In genomic region chr3:88149516-88150362, GRCh38 we compare ENCODE assay signal across 8 cellular contexts. TPM values are rescaled to one million over a fixed set of nuclear protein-coding genes. Genes with fewer than 3 reads are reported as not detected.
A peak's percentile ranks its signal among the peaks of the same experiment; 100 is the strongest.
DNase-seq lines count a peak whose midpoint lies in the region; ATAC-seq, FAIRE-seq and TF ChIP-seq lines count a peak whose summit lies in the region.

Gene C3orf38, plus strand, starts transcription at chr3:88149959. Its CDS starts 94 bp downstream, at chr3:88150053.

- TF ChIP-seq CTCF in AG10803 (conservative IDR thresholded peaks at IDR 0.05; ENCODE audit: low read length) (no peak), keratinocyte (optimal IDR thresholded peaks at IDR 0.05 in 1 of 3, IDR thresholded peaks at IDR 0.05 in 1 of 3, conservative IDR thresholded peaks at IDR 0.05 in 1 of 3; ENCODE audit: extremely low read depth in 1 of 3, insufficient read depth in 2 of 3, low read length in 3 of 3) (no peak)

- DNase-seq in AG10803 (ENCODE audit: low read depth) = peak; percentile 92
- DNase-seq in NCI-H345 treated with DMSO at 0.1 percent for 48 hours (lab: John Stamatoyannopoulos, UW; ENCODE audit: unreplicated experiment) = peak; percentile 72
- peak; percentile 95 for DNase-seq in cerebellar cortex (ENCODE audit: low spot score)
- no peak for DNase-seq in keratinocyte (ENCODE audit: low read depth, low spot score)
- peak; percentile 66 to 75 (median 68) for DNase-seq in stimulated activated CD4-positive, alpha-beta T cell treated with anti-CD3 and anti-CD28 coated beads, Interleukin-12 subunit alpha, Interleukin-12 subunit beta, amount 100 ng/mL, for 48 hours (ENCODE audit: low read depth in 2 of 3, low spot score in 1 of 3)

- H3K4me2 ChIP-seq in keratinocyte (ENCODE audit: control insufficient read depth, extremely low read depth, insufficient read depth, low read depth, low read length) = peak within 1 kb of the TSS; percentile 86

- H3K27me3 ChIP-seq in keratinocyte (ENCODE audit: control insufficient read depth, extremely low read depth, insufficient read depth, low read length) = no peaks in the 10 kb centered on the region

- peak within 1 kb of the TSS; percentile 96 for H3K4me3 ChIP-seq in AG10803 (ENCODE audit: low read length)
- peak within 1 kb of the TSS; percentile 87 to 98 (median 94) for H3K4me3 ChIP-seq in keratinocyte (ENCODE audit: control insufficient read depth in 2 of 3, extremely low read depth in 1 of 3, insufficient read depth in 2 of 3, low read depth in 1 of 3, low read length in 3 of 3)

- FAIRE-seq in keratinocyte (lab: Jason Lieb, UNC) = peak; percentile 79

- H3K4me1 ChIP-seq in keratinocyte (ENCODE audit: control insufficient read depth, extremely low read depth, insufficient read depth, low read length) = peaks cover 14% of the 10 kb centered on the region

- peak within 1 kb of the TSS; percentile 96 for H3K9ac ChIP-seq in keratinocyte (ENCODE audit: control insufficient read depth, extremely low read depth, insufficient read depth, low read length)

- dilution Hi-C loops in keratinocyte (cut with MboI; ENCODE audit: extremely low pct_ligation_motif_present, low sequenced_read_pairs) = no loop called here

- H3K27ac ChIP-seq in keratinocyte (ENCODE audit: control insufficient read depth, insufficient read depth, low read length) = peak within 1 kb of the TSS; percentile 93

- H3K9me3 ChIP-seq in keratinocyte (ENCODE audit: control insufficient read depth, low read depth, low read length) = no peaks in the 10 kb centered on the region

- peak within 1 kb of the TSS; percentile 100 for H2AFZ ChIP-seq in keratinocyte (ENCODE audit: control insufficient read depth, low read length)

- H3K36me3 ChIP-seq in keratinocyte (ENCODE audit: control insufficient read depth in 2 of 2, extremely low read depth in 1 of 2, insufficient read depth in 2 of 2, low read length in 2 of 2) = peaks cover 0 to 8% of the 10 kb centered on the region in 2 experiments

- ATAC-seq in GM19035 (IDR thresholded peaks at IDR 0.05; ENCODE audit: unreplicated experiment) (peak; percentile 78), HG03342 (IDR thresholded peaks at IDR 0.05; ENCODE audit: unreplicated experiment) (peak; percentile 78)
- peak; percentile 90 to 91 for ATAC-seq in activated CD4-positive, CD25-positive, alpha-beta regulatory T cell treated with anti-CD3 and anti-CD28 coated beads, Interleukin-2, amount 50 U/mL, for 24 hours

- H4K20me1 ChIP-seq in keratinocyte (ENCODE audit: control insufficient read depth, extremely low read depth, insufficient read depth, low read length) = no peaks in the 10 kb centered on the region

- H3K79me2 ChIP-seq in keratinocyte (ENCODE audit: control insufficient read depth, insufficient read depth, low read length) = peaks cover 52% of the 10 kb centered on the region

- no peaks in the 10 kb centered on the region for H3K9me1 ChIP-seq in keratinocyte (ENCODE audit: control insufficient read depth, extremely low read depth, insufficient read depth, low read length)

RNA-seq across cellular contexts. Expression of gene C3orf38, which starts in this region (rescaled TPM):
- polyA plus RNA-seq in keratinocyte = 14.5 to 20.3 TPM (median 16.6 TPM) in 3 replicates
- polyA plus RNA-seq in keratinocyte (2011; ENCODE audit: low read depth) = 7.2 TPM
- polyA plus RNA-seq in keratinocyte (2011; cell fraction: cytosol; rRNA removed) = 10.3 and 22.0 TPM in 2 replicates
- polyA plus RNA-seq in keratinocyte (2011; cell fraction: nucleus; rRNA removed) = 13.1 and 16.5 TPM in 2 replicates
- polyA plus RNA-seq in keratinocyte (2012; ENCODE audit: low replicate concordance) = 12.8 and 13.2 TPM in 2 replicates
- 12.1 to 21.3 TPM (median 20.7 TPM) in 3 replicates for polyA minus RNA-seq in keratinocyte
- polyA minus RNA-seq in keratinocyte (2011; cell fraction: cytosol; rRNA and poly(A)+ RNA removed) = 25.9 TPM
- polyA minus RNA-seq in keratinocyte (2011; cell fraction: nucleus; rRNA and poly(A)+ RNA removed) = 9.3 and 18.8 TPM in 2 replicates
